Comparison of ENCODE assay signal across 23 cellular contexts in the genomic region with DNA sequence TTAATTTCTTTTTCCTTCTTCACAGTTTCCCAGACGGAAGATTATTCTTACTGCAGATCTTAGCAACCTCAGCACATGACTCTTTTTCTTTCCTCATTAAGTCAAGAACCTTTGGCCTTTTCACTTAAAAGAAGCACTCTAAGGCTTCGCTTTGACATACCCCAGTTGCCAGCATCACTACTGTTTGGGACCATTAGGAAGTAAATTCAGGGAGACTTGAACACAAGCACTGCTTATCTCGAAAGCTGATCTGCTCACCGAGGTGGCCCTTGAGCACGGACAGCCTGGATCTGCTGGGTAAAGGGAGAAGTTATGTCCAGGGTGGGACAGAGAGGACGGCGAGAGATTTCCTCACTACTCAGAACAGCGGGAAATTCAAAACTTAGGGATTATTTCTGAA.
DNase-seq lines count a peak whose midpoint lies in the region; ATAC-seq, FAIRE-seq and TF ChIP-seq lines count a peak whose summit lies in the region.
"Had no signal": no experiment of that assay in that cellular context is flagged by ENCODE, and none has a peak within 500 bp of the region (broad histone marks: within the 10 kb centered on the region; RNA-seq: fewer than 3 reads in every experiment).

No MANE protein-coding gene starts in this region.

- no peak overlapping the region for H3K4me3 ChIP-seq in IMR-90 (ENCODE audit: insufficient read depth, low read depth, low read length)
- H3K4me3 ChIP-seq in H1 (ENCODE audit: extremely low read depth in 1 of 4, insufficient read depth in 2 of 4, low read depth in 3 of 4, low read length in 4 of 4), result peak overlapping the region in 1 of 4 experiments; percentile 45; a peak in 1 of 8 replicates
- no peak overlapping the region for H3K4me3 ChIP-seq in mesendoderm (ENCODE audit: low read length)
- H3K4me3 ChIP-seq: heart left ventricle, prostate gland, thoracic aorta had no signal

- ATAC-seq in IMR-90 (ENCODE audit: low read depth) (no peak), GM21576 (IDR thresholded peaks at IDR 0.05; ENCODE audit: unreplicated experiment) (no peak)
- ATAC-seq: left ventricle myocardium superior; stimulated activated naive CD8-positive, alpha-beta T cell treated with anti-CD3 and anti-CD28 coated beads, Interleukin-15, Interleukin-2, amounts not matched to agents 100 U/mL and 50 U/mL, for 24 hours had no signal

- peak overlapping the region; percentile 81; the same call in 1 of the 2 replicates for H3K4ac ChIP-seq in IMR-90 (ENCODE audit: low read depth, low read length)
- no peak overlapping the region for H3K4ac ChIP-seq in H1 (replicated peaks; ENCODE audit: insufficient read length, low read depth, low read length)
- H3K4ac ChIP-seq in mesendoderm (ENCODE audit: low read depth, low read length), result no peak overlapping the region

- CTCF ChIA-PET in IMR-90 (lab: Yijun Ruan, JAX), result interaction anchor here (0.6 kb wide), 1 partner anchor 20 kb away, joined by 3 read pairs; no protein-coding TSS in a partner anchor
- CTCF ChIA-PET in H1 (lab: Charles Lee; ENCODE audit: partially characterized antibody), result interaction anchor here (1.2 to 5.7 kb wide), 5 partner anchors 12 to 77 kb away, joined by 3 to 22 read pairs (median 3); no protein-coding TSS in a partner anchor

- no peak for FAIRE-seq in H1 (lab: Jason Lieb, UNC)
- FAIRE-seq: GM12891, RCC 7860 had no signal

- TF ChIP-seq EP300 in H1 (IDR thresholded peaks at IDR 0.05; ENCODE audit: borderline replicate concordance in 1 of 2, low read depth in 2 of 2, low read length in 2 of 2), result no peak

- no peak for DNase-seq in IMR-90
- DNase-seq in H1 (ENCODE audit: low read depth in 1 of 2, low spot score in 2 of 2), result no peak
- no peak for DNase-seq in mesendoderm
- no peak for DNase-seq in progenitor cell of endocrine pancreas (ENCODE audit: low spot score, unreplicated experiment)
- DNase-seq in GM10266 (ENCODE audit: extremely low spot score), result no peak
- no peak for DNase-seq in NCI-H187 treated with DMSO at 0.1 percent for 48 hours (lab: John Stamatoyannopoulos, UW)
- no peak for DNase-seq in NCI-H1694 treated with DMSO at 0.1 percent for 48 hours (lab: John Stamatoyannopoulos, UW)
- DNase-seq: activated CD4-positive, alpha-beta T cell treated with anti-CD3 and anti-CD28 coated beads, Interleukin-2, amount 10 ng/mL, durations not matched to agents 7 days and 5 days; activated gamma-delta T cell treated with Interleukin-2 at 50 U/mL for 16 hours; activated T-cell treated with anti-CD3 and anti-CD28 coated beads, Interleukin-2, amount 50 U/mL, for 24 hours; heart left ventricle; left ventricle myocardium superior; MM.1S; NCI-H2081; NCI-H2227 treated with DMSO at 0.1 percent for 48 hours; stimulated activated naive CD8-positive, alpha-beta T cell treated with anti-CD3 and anti-CD28 coated beads, Interleukin-15, Interleukin-2, amounts not matched to agents 100 U/mL and 50 U/mL, for 24 hours had no signal

- H3K79me1 ChIP-seq in IMR-90 (ENCODE audit: low read depth in 1 of 2, low read length in 2 of 2), result peaks cover 59 to 85% of the 10 kb centered on the region in 2 experiments
- H3K79me1 ChIP-seq in H1 (ENCODE audit: low read depth, low read length), result no peaks in the 10 kb centered on the region
- H3K79me1 ChIP-seq in mesendoderm (ENCODE audit: low read length), result peaks cover 8% of the 10 kb centered on the region

- no peak overlapping the region for H3K4me2 ChIP-seq in IMR-90 (ENCODE audit: low read depth, low read length)
- H3K4me2 ChIP-seq in H1 (ENCODE audit: insufficient read depth in 1 of 2, low read depth in 2 of 2, low read length in 2 of 2), result peak overlapping the region; percentile 62 to 87
- no peak overlapping the region for H3K4me2 ChIP-seq in mesendoderm (ENCODE audit: low read length)
- H3K4me2 ChIP-seq: KMS-11 had no signal

- POLR2A ChIA-PET in IMR-90 (lab: Charles Lee; ENCODE audit: unreplicated experiment), result no interaction called here
- POLR2A ChIA-PET in H1 (lab: Charles Lee; ENCODE audit: partially characterized antibody), result interaction anchor here (0.7 kb wide), 1 partner anchor 64 kb away, joined by 3 read pairs; no protein-coding TSS in a partner anchor

- H4K20me1 ChIP-seq in IMR-90 (ENCODE audit: insufficient read depth, low read length) (peaks cover 17% of the 10 kb centered on the region), H1 (replicated peaks in 1 of 2; ENCODE audit: control insufficient read depth in 1 of 2, insufficient read depth in 2 of 2, low read length in 2 of 2) (no peaks in the 10 kb centered on the region)

- H3K18ac ChIP-seq in IMR-90 (ENCODE audit: low read depth, low read length), result peak overlapping the region; percentile 89
- H3K18ac ChIP-seq in H1 (ENCODE audit: extremely low read depth, low read length), result peak overlapping the region; percentile 76; the same call in 1 of the 2 replicates
- H3K18ac ChIP-seq in mesendoderm (ENCODE audit: low read length), result peak overlapping the region; percentile 80

- intact Hi-C loops in IMR-90 (cut with micrococcal nuclease), result no loop called here

- H3K4me1 ChIP-seq in IMR-90 (ENCODE audit: control insufficient read depth, insufficient read depth, low read length) (peaks cover 21% of the 10 kb centered on the region), H1 (replicated peaks in 1 of 4; ENCODE audit: control insufficient read depth in 3 of 4, insufficient read depth in 4 of 4, low read length in 3 of 4) (peaks cover 7 to 56% (median 36%) of the 10 kb centered on the region in 4 experiments), mesendoderm (ENCODE audit: control insufficient read depth, low read depth, low read length) (peaks cover 23% of the 10 kb centered on the region)

- peak overlapping the region; percentile 3 to 41; a peak in 3 of 4 replicates for H4K8ac ChIP-seq in IMR-90 (ENCODE audit: low read depth in 2 of 2, low read length in 2 of 2)
- no peak overlapping the region for H4K8ac ChIP-seq in H1 (ENCODE audit: extremely low read depth, insufficient read depth, low read length)
- H4K8ac ChIP-seq in mesendoderm (ENCODE audit: low read depth, low read length), result no peak overlapping the region

- no peaks in the 10 kb centered on the region; the same call in 1 of the 2 replicates for H3K23me2 ChIP-seq in H1 (ENCODE audit: low read depth, low read length)

- no peak overlapping the region for H3K4me3 Mint-ChIP-seq in progenitor cell of endocrine pancreas (ENCODE audit: low read depth)
- H3K4me3 Mint-ChIP-seq: activated CD4-positive, alpha-beta T cell treated with anti-CD3 and anti-CD28 coated beads, Interleukin-2, amount 10 ng/mL, durations not matched to agents 7 days and 5 days; activated T-cell treated with anti-CD3 and anti-CD28 coated beads, Interleukin-2, amount 50 U/mL, for 24 hours had no signal

- in situ Hi-C loops in IMR-90 (cut with MboI; ENCODE audit: low sequenced_read_pairs), result no loop called here

- TF ChIP-seq RAD21 in IMR-90 (IDR thresholded peaks at IDR 0.05; ENCODE audit: low read length) (no peak), H1 (IDR thresholded peaks at IDR 0.05 in 1 of 2, conservative IDR thresholded peaks at IDR 0.05 in 1 of 2; ENCODE audit: low read depth in 2 of 2, low read length in 2 of 2) (no peak)

- H2AFZ ChIP-seq in IMR-90 (replicated peaks; ENCODE audit: low read length, poor library complexity) (no peak overlapping the region), H1 (ENCODE audit: low read length) (no peak overlapping the region)

- H3K9me3 Mint-ChIP-seq in progenitor cell of endocrine pancreas (ENCODE audit: low read depth), result no peaks in the 10 kb centered on the region
- H3K9me3 Mint-ChIP-seq: activated CD4-positive, alpha-beta T cell treated with anti-CD3 and anti-CD28 coated beads, Interleukin-2, amount 10 ng/mL, durations not matched to agents 7 days and 5 days; activated T-cell treated with anti-CD3 and anti-CD28 coated beads, Interleukin-2, amount 50 U/mL, for 24 hours had no signal

- H3K9ac ChIP-seq in IMR-90 (ENCODE audit: low read depth, low read length) (peak overlapping the region; percentile 55), H1 (replicated peaks in 1 of 4; ENCODE audit: extremely low read depth in 1 of 4, low read depth in 3 of 4, low read length in 3 of 4) (peak overlapping the region in 1 of 4 experiments; percentile 38; a peak in 1 of 7 replicates), mesendoderm (ENCODE audit: low read length) (peak overlapping the region; percentile 24)
- H3K9ac ChIP-seq: KMS-11 had no signal

- TF ChIP-seq POLR2A in IMR-90 (IDR thresholded peaks at IDR 0.05; ENCODE audit: low read depth, low read length) (no peak), H1 (IDR thresholded peaks at IDR 0.05; ENCODE audit: control extremely low read depth in 1 of 2, low read depth in 2 of 2, low read length in 2 of 2) (no peak)

- H2BK5ac ChIP-seq in IMR-90 (ENCODE audit: low read depth, low read length, poor library complexity, severe bottlenecking) (peak overlapping the region; percentile 91), H1 (ENCODE audit: low read depth, low read length) (peak overlapping the region; percentile 71), mesendoderm (ENCODE audit: low read length) (no peak overlapping the region)

- peak overlapping the region; percentile 84; the same call in 1 of the 2 replicates for H2BK12ac ChIP-seq in H1 (ENCODE audit: low read depth, low read length)

- H2BK20ac ChIP-seq in IMR-90 (ENCODE audit: low read depth, low read length) (peak overlapping the region; percentile 14; the same call in 1 of the 2 replicates), H1 (ENCODE audit: low read length) (peak overlapping the region; percentile 2; the same call in 1 of the 2 replicates)

- H3K9me3 ChIP-seq in IMR-90 (ENCODE audit: control insufficient read depth, insufficient read depth, low read length), result no peaks in the 10 kb centered on the region
- no peaks in the 10 kb centered on the region for H3K9me3 ChIP-seq in H1 (ENCODE audit: insufficient read depth in 2 of 2, low read depth in 1 of 2, low read length in 1 of 2)
- H3K9me3 ChIP-seq: heart left ventricle, prostate gland, thoracic aorta had no signal

- H2BK120ac ChIP-seq in IMR-90 (ENCODE audit: low read depth, low read length) (peak overlapping the region; percentile 80; the same call in 1 of the 2 replicates), H1 (replicated peaks; ENCODE audit: low read depth, low read length) (no peak overlapping the region), mesendoderm (ENCODE audit: low read depth, low read length) (no peak overlapping the region)

- H3K79me2 ChIP-seq in H1 (ENCODE audit: control insufficient read depth in 1 of 2, insufficient read depth in 2 of 2, low read length in 2 of 2), result peaks cover 0 to 51% of the 10 kb centered on the region in 2 experiments; a peak in 2 of 4 replicates
- H3K79me2 ChIP-seq in mesendoderm (ENCODE audit: control insufficient read depth, insufficient read depth, low read length), result peaks cover 4% of the 10 kb centered on the region

- peaks cover 2% of the 10 kb centered on the region for H3K36me3 Mint-ChIP-seq in progenitor cell of endocrine pancreas (ENCODE audit: insufficient read depth)

- BruUV-seq in IMR-90 (replicated peaks; lab: Mats Ljungman, UMichigan), result no TSS peak

- no peak overlapping the region for H3K56ac ChIP-seq in IMR-90 (ENCODE audit: extremely low read depth, insufficient read depth, low read length)
- H3K56ac ChIP-seq in H1 (replicated peaks; ENCODE audit: insufficient read length, low read depth, low read length), result no peak overlapping the region
- peak overlapping the region; percentile 30 for H3K56ac ChIP-seq in mesendoderm (ENCODE audit: low read length)

- TF ChIP-seq CTCF in IMR-90 (conservative IDR thresholded peaks at IDR 0.05; ENCODE audit: low read depth, low read length) (no peak), H1 (IDR thresholded peaks at IDR 0.05; ENCODE audit: control extremely low read depth in 1 of 3, insufficient read depth in 1 of 3, low read depth in 1 of 3, low read length in 3 of 3) (no peak), progenitor cell of endocrine pancreas (IDR thresholded peaks at IDR 0.05; ENCODE audit: unreplicated experiment) (no peak), GM10266 (IDR thresholded peaks at IDR 0.05; ENCODE audit: control insufficient read depth, insufficient read depth, low read depth, missing control alignments) (no peak)

- 100% methylated on average over 1 of the region's 8 CpGs; no CpG with 5 or more reads in 1 of the 2 experiments for WGBS in IMR-90 (ENCODE audit: extremely low coverage in 2 of 2, insufficient read length in 1 of 2), 2 experiments
- 73% methylated on average over 8 of the region's 8 CpGs; no CpG with 5 or more reads in 1 of the 2 experiments for WGBS in H1 (ENCODE audit: extremely low coverage in 1 of 2, insufficient coverage in 1 of 2, insufficient read length in 1 of 2, insufficient replicate concordance in 2 of 2, low coverage in 1 of 2, low lambda C conversion rate in 2 of 2, missing lambda C conversion rate in 1 of 2), 2 experiments
- WGBS in mesendoderm (ENCODE audit: extremely low coverage, insufficient coverage, low lambda C conversion rate), result no CpG with 5 or more reads among the region's 8 CpGs

- H3K14ac ChIP-seq in IMR-90 (replicated peaks; ENCODE audit: low read depth, low read length) (peak overlapping the region; percentile 83; the same call in 1 of the 2 replicates), H1 (ENCODE audit: insufficient read length) (no peak overlapping the region)

- peak overlapping the region; percentile 93 for H3K27ac Mint-ChIP-seq in progenitor cell of endocrine pancreas
- H3K27ac Mint-ChIP-seq: activated CD4-positive, alpha-beta T cell treated with anti-CD3 and anti-CD28 coated beads, Interleukin-2, amount 10 ng/mL, durations not matched to agents 7 days and 5 days; activated T-cell treated with anti-CD3 and anti-CD28 coated beads, Interleukin-2, amount 50 U/mL, for 24 hours had no signal

- H2AK5ac ChIP-seq in IMR-90 (ENCODE audit: low read depth, low read length) (peak overlapping the region; percentile 76), H1 (ENCODE audit: low read depth, low read length) (peak overlapping the region; percentile 17; the same call in 1 of the 2 replicates), mesendoderm (ENCODE audit: low read length) (no peak overlapping the region)

- H2BK15ac ChIP-seq in IMR-90 (ENCODE audit: low read depth, low read length) (peak overlapping the region; percentile 46; the same call in 1 of the 3 replicates), H1 (ENCODE audit: low read length) (no peak overlapping the region), mesendoderm (replicated peaks; ENCODE audit: low read depth) (no peak overlapping the region)

- peaks cover 16% of the 10 kb centered on the region for H3K9me1 ChIP-seq in IMR-90 (ENCODE audit: insufficient read depth, low read length)

- no peak overlapping the region for H2AK9ac ChIP-seq in IMR-90 (replicated peaks; ENCODE audit: low read depth, low read length, poor library complexity)

- H3K4me1 Mint-ChIP-seq in progenitor cell of endocrine pancreas (ENCODE audit: low read depth), result peaks cover 70% of the 10 kb centered on the region
- H3K4me1 Mint-ChIP-seq: activated CD4-positive, alpha-beta T cell treated with anti-CD3 and anti-CD28 coated beads, Interleukin-2, amount 10 ng/mL, durations not matched to agents 7 days and 5 days had no signal

- H4K5ac ChIP-seq in IMR-90 (ENCODE audit: low read depth, low read length), result peak overlapping the region; percentile 6; the same call in 1 of the 2 replicates
- H4K5ac ChIP-seq in H1 (ENCODE audit: insufficient read length, low read depth, low read length), result no peak overlapping the region
- no peak overlapping the region for H4K5ac ChIP-seq in mesendoderm (ENCODE audit: low read length)

- H3K27me3 ChIP-seq in IMR-90 (ENCODE audit: control insufficient read depth, insufficient read depth, low read length) (no peaks in the 10 kb centered on the region), H1 (replicated peaks in 1 of 4; ENCODE audit: control insufficient read depth in 3 of 4, extremely low read depth in 1 of 4, insufficient read depth in 3 of 4, low read length in 3 of 4) (no peaks in the 10 kb centered on the region), mesendoderm (ENCODE audit: insufficient read depth, low read length, poor library complexity) (no peaks in the 10 kb centered on the region)
- H3K27me3 ChIP-seq: heart left ventricle had no signal

- H3K23ac ChIP-seq in IMR-90 (ENCODE audit: low read depth, low read length) (peak overlapping the region; percentile 44; the same call in 1 of the 2 replicates), H1 (ENCODE audit: insufficient read length) (no peak overlapping the region), mesendoderm (ENCODE audit: low read length) (no peak overlapping the region)

- H4K91ac ChIP-seq in IMR-90 (ENCODE audit: insufficient read depth, low read depth, low read length) (peak overlapping the region; percentile 85), H1 (replicated peaks; ENCODE audit: insufficient read length, low read length) (no peak overlapping the region)

- no peaks in the 10 kb centered on the region; the same call in none of the 2 replicates for H3K36me3 ChIP-seq in IMR-90 (ENCODE audit: control insufficient read depth, insufficient read depth, low read length)
- no peaks in the 10 kb centered on the region for H3K36me3 ChIP-seq in H1 (ENCODE audit: control insufficient read depth in 2 of 4, insufficient read depth in 4 of 4, low read length in 3 of 4)
- no peaks in the 10 kb centered on the region for H3K36me3 ChIP-seq in mesendoderm (ENCODE audit: control insufficient read depth, insufficient read depth, low read length)
- H3K36me3 ChIP-seq: heart left ventricle, prostate gland, thoracic aorta had no signal

- dilution Hi-C loops in IMR-90 (cut with HindIII; ENCODE audit: low sequenced_read_pairs, unreplicated experiment), result no loop called here

- H3K27ac ChIP-seq in IMR-90 (ENCODE audit: insufficient read depth, low read length) (peak overlapping the region; percentile 96; the same call in 1 of the 2 replicates), H1 (ENCODE audit: low read depth, low read length) (peak overlapping the region; percentile 68; the same call in 1 of the 2 replicates), mesendoderm (ENCODE audit: low read depth, low read length) (peak overlapping the region; percentile 61)
- H3K27ac ChIP-seq: epithelial cell of prostate, heart left ventricle, KMS-11, prostate gland, thoracic aorta had no signal

- no peaks in the 10 kb centered on the region for H3K27me3 Mint-ChIP-seq in progenitor cell of endocrine pancreas

Comparison
In these comparisons a context has a peak if more than half of its experiments do, and no peak if none do; other contexts are left out.
1. H3K4me2 ChIP-seq: peak in H1 (2 of 2); none in IMR-90 (single experiment) and mesendoderm (single experiment).
2. H4K8ac ChIP-seq: peak in IMR-90 (2 of 2); none in H1 (single experiment) and mesendoderm (single experiment).
3. Peak in every context shown above with its lines, with median percentiles within 50 percentile points of each other: H3K18ac ChIP-seq and H3K27ac ChIP-seq.